Comparison of ENCODE assay signal across 19 cellular contexts in the genomic region with DNA sequence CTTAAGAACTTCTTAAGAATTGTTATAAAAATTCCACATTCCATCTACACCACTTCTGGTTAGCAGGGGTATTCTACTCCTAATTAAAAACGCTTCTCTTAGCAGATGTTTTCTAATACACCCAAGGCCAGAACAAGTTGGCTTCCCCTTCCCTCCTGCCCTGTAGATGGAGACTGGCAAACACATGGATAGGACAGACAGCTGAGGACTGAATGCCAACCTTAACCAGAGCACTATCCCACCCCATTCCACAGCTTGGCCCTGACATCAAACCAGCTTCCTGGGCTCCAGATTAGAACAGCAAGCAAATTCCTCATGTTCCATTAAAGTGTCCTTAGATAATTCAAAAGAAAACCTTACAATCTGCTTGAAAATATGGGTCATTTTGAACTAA. TPM values are rescaled to one million over a fixed set of nuclear protein-coding genes. Genes with fewer than 3 reads are reported as not detected.
A peak's percentile ranks its signal among the peaks of the same experiment; 100 is the strongest.
DNase-seq lines count a peak whose midpoint lies in the region; ATAC-seq and TF ChIP-seq lines count a peak whose summit lies in the region.
"Had no signal": no experiment of that assay in that cellular context is flagged by ENCODE, and none has a peak within 500 bp of the region (broad histone marks: within the 10 kb centered on the region; RNA-seq: fewer than 3 reads in every experiment).

No MANE protein-coding gene starts in this region.

- H2BK5ac ChIP-seq in H9 (ENCODE audit: insufficient read length, low read length) = no peak overlapping the region
- no peak overlapping the region for H2BK5ac ChIP-seq in mesenchymal stem cell (ENCODE audit: low read depth, low read length, poor library complexity, severe bottlenecking)

- BruUV-seq in Panc1 (replicated peaks; lab: Mats Ljungman, UMichigan) = no TSS peak

- peaks cover 64 to 75% of the 10 kb centered on the region in 2 experiments for H3K4me1 Mint-ChIP-seq in H9
- peaks cover 59 to 95% of the 10 kb centered on the region in 2 donors for H3K4me1 Mint-ChIP-seq in stimulated activated naive B cell treated with anti-CD40 and anti-IgM and Interleukin-4, amounts not matched to agents 10 μg/mL and 1 μg/mL and 100 μg/mL, for 72 hours

- H2AFZ ChIP-seq in H9 (ENCODE audit: low read length) = no peak overlapping the region
- H2AFZ ChIP-seq in mesenchymal stem cell (ENCODE audit: low read depth, low read length) = no peak overlapping the region

- CTCF ChIA-PET in Panc1 (lab: Charles Lee) = interaction anchor here (0.7 kb wide), 1 partner anchor 566 kb away, joined by 3 read pairs; no protein-coding TSS in a partner anchor

- H2BK15ac ChIP-seq in H9 (ENCODE audit: low read depth, low read length) = no peak overlapping the region
- no peak overlapping the region for H2BK15ac ChIP-seq in mesenchymal stem cell (ENCODE audit: low read depth, poor library complexity, severe bottlenecking)

- no peak overlapping the region for H2BK12ac ChIP-seq in H9 (ENCODE audit: insufficient read length, low read depth, low read length)
- H2BK12ac ChIP-seq in mesenchymal stem cell (ENCODE audit: low read length in 2 of 2) = peak overlapping the region; percentile 87 to 89

- intact Hi-C loops in Panc1 (cut with micrococcal nuclease; ENCODE audit: unreplicated experiment) (no loop called here), left cardiac atrium (cut with DNase I) (no loop called here), Right ventricle myocardium inferior (cut with DNase I) (no loop called here), head of caudate nucleus (cut with DNase I) (no loop called here)

- H3K27ac ChIP-seq in H9 (ENCODE audit: insufficient read length, low read depth, low read length) = no peak overlapping the region
- H3K27ac ChIP-seq in Panc1 (ENCODE audit: low read length) = peak overlapping the region; percentile 21; the same call in 1 of the 2 replicates
- H3K27ac ChIP-seq in mesenchymal stem cell (ENCODE audit: low read length, poor library complexity, severe bottlenecking) = no peak overlapping the region
- H3K27ac ChIP-seq: BLaER1 treated with 17β-estradiol and CSF1 and Interleukin-3, amounts not matched to agents 10 nM and 100 nM had no signal

- H3K36me3 ChIP-seq in Panc1 (ENCODE audit: control insufficient read depth, insufficient read depth, low read length) = no peaks in the 10 kb centered on the region
- no peaks in the 10 kb centered on the region for H3K36me3 ChIP-seq in mesenchymal stem cell (ENCODE audit: control insufficient read depth in 1 of 2, insufficient read depth in 2 of 2, low read depth in 1 of 2, low read length in 2 of 2)
- H3K36me3 ChIP-seq: BLaER1 treated with 17β-estradiol and CSF1 and Interleukin-3, amounts not matched to agents 10 nM and 100 nM had no signal

- H3K23ac ChIP-seq in H9 (ENCODE audit: insufficient read length, low read depth, low read length) = no peak overlapping the region
- H3K23ac ChIP-seq in mesenchymal stem cell (ENCODE audit: low read length in 2 of 2) = no peak overlapping the region

- no peak overlapping the region for H3K4me3 Mint-ChIP-seq in H9
- peak overlapping the region in 1 of 2 donors; percentile 44 for H3K4me3 Mint-ChIP-seq in stimulated activated naive B cell treated with anti-CD40 and anti-IgM and Interleukin-4, amounts not matched to agents 10 μg/mL and 1 μg/mL and 100 μg/mL, for 72 hours
- H3K4me3 Mint-ChIP-seq: CD4-positive, alpha-beta memory T cell had no signal

- H3K79me1 ChIP-seq in H9 (ENCODE audit: insufficient read depth, low read depth, low read length, poor library complexity, severe bottlenecking) = no peaks in the 10 kb centered on the region
- H3K79me1 ChIP-seq in mesenchymal stem cell (replicated peaks; ENCODE audit: low read length, poor library complexity, severe bottlenecking) = no peaks in the 10 kb centered on the region

- POLR2A ChIA-PET in Panc1 (lab: Charles Lee) = no interaction called here

- no peak overlapping the region for H3K4me3 ChIP-seq in Panc1 (ENCODE audit: low read depth in 2 of 2, low read length in 2 of 2)
- no peak overlapping the region for H3K4me3 ChIP-seq in mesenchymal stem cell (ENCODE audit: insufficient read depth in 1 of 2, low read depth in 1 of 2, low read length in 2 of 2)
- H3K4me3 ChIP-seq: BLaER1 treated with 17β-estradiol and CSF1 and Interleukin-3, amounts not matched to agents 10 nM and 100 nM had no signal

- peaks cover 0 to 8% (median 0%) of the 10 kb centered on the region in 3 experiments; a peak in 2 of 7 replicates for H3K36me3 Mint-ChIP-seq in H9 (ENCODE audit: insufficient read depth in 1 of 3, low read depth in 3 of 3)
- peaks cover 9 to 24% of the 10 kb centered on the region in 2 donors for H3K36me3 Mint-ChIP-seq in stimulated activated naive B cell treated with anti-CD40 and anti-IgM and Interleukin-4, amounts not matched to agents 10 μg/mL and 1 μg/mL and 100 μg/mL, for 72 hours
- H3K36me3 Mint-ChIP-seq: CD4-positive, alpha-beta memory T cell had no signal

- H3K9ac ChIP-seq in H9 (ENCODE audit: extremely low read depth, insufficient read length, low read length) (no peak overlapping the region), mesenchymal stem cell (ENCODE audit: low read length) (no peak overlapping the region)
- H3K9ac ChIP-seq: BLaER1 treated with 17β-estradiol and CSF1 and Interleukin-3, amounts not matched to agents 10 nM and 100 nM had no signal

- H3K4ac ChIP-seq in H9 (ENCODE audit: low read depth, low read length) = no peak overlapping the region
- peak overlapping the region; percentile 24 to 47 for H3K4ac ChIP-seq in mesenchymal stem cell (ENCODE audit: low read depth in 1 of 2, low read length in 2 of 2)

- H3K79me2 ChIP-seq in H9 (ENCODE audit: insufficient read depth, low read length) = no peaks in the 10 kb centered on the region

- no peak overlapping the region for H2BK20ac ChIP-seq in H9 (ENCODE audit: low read depth, low read length, poor library complexity, severe bottlenecking)

- H4K5ac ChIP-seq in H9 (ENCODE audit: insufficient read length, low read depth, low read length) = no peak overlapping the region

- H3K4me1 ChIP-seq in H9 (ENCODE audit: insufficient read depth, low read length) (peaks cover 33% of the 10 kb centered on the region), Panc1 (ENCODE audit: control insufficient read depth, insufficient read depth, low read length) (peaks cover 6% of the 10 kb centered on the region), mesenchymal stem cell (ENCODE audit: control insufficient read depth, insufficient read depth, low read depth, low read length) (peaks cover 8% of the 10 kb centered on the region)

- H3K27ac Mint-ChIP-seq in H9 = peak overlapping the region in 2 of 3 experiments; percentile 55 to 71; a peak in 2 of 7 replicates
- H3K27ac Mint-ChIP-seq in stimulated activated naive B cell treated with anti-CD40 and anti-IgM and Interleukin-4, amounts not matched to agents 10 μg/mL and 1 μg/mL and 100 μg/mL, for 72 hours = peak overlapping the region; percentile 86
- H3K27ac Mint-ChIP-seq: CD4-positive, alpha-beta memory T cell had no signal

- H3K9me3 ChIP-seq in H9 (ENCODE audit: control insufficient read depth, low read depth, low read length) = no peaks in the 10 kb centered on the region
- H3K9me3 ChIP-seq in Panc1 (ENCODE audit: control insufficient read depth, insufficient read depth, low read depth, low read length) = 0 out of 2 replicates have a peak, but pooled peaks cover 3% of the 10 kb centered on the region
- no peaks in the 10 kb centered on the region for H3K9me3 ChIP-seq in mesenchymal stem cell (ENCODE audit: control insufficient read depth, low read length)

- H3K9me3 Mint-ChIP-seq in H9 = peaks cover 0 to 6% of the 10 kb centered on the region in 2 experiments; a peak in 2 of 5 replicates
- peaks cover 8 to 9% of the 10 kb centered on the region in 2 donors for H3K9me3 Mint-ChIP-seq in stimulated activated naive B cell treated with anti-CD40 and anti-IgM and Interleukin-4, amounts not matched to agents 10 μg/mL and 1 μg/mL and 100 μg/mL, for 72 hours
- H3K9me3 Mint-ChIP-seq: CD4-positive, alpha-beta memory T cell had no signal

- H3K18ac ChIP-seq in H9 (ENCODE audit: insufficient read length, low read depth, low read length) (no peak overlapping the region), mesenchymal stem cell (ENCODE audit: low read depth in 1 of 2, low read length in 2 of 2) (peak overlapping the region in 1 of 2 experiments; percentile 84)

- H4K8ac ChIP-seq in H9 (replicated peaks; ENCODE audit: insufficient read length, low read depth, low read length) (no peak overlapping the region), mesenchymal stem cell (ENCODE audit: low read length) (peak overlapping the region; percentile 93)

- no peak for ATAC-seq in Panc1
- ATAC-seq in stimulated activated naive B cell treated with anti-CD40 and anti-IgM and Interleukin-4, amounts not matched to agents 10 μg/mL and 1 μg/mL and 100 μg/mL, for 72 hours (replicated peaks) = no peak
- no peak for ATAC-seq in left cardiac atrium
- ATAC-seq in Right ventricle myocardium inferior = no peak
- ATAC-seq: SK-N-SH treated with all-trans-retinoic acid at 6 μM for 48 hours had no signal

- no peak overlapping the region for H2AK5ac ChIP-seq in H9 (ENCODE audit: insufficient read length, low read length)
- peak overlapping the region; percentile 71 for H2AK5ac ChIP-seq in mesenchymal stem cell (ENCODE audit: low read length, severe bottlenecking)

- no peaks in the 10 kb centered on the region for H3K27me3 Mint-ChIP-seq in H9 (ENCODE audit: low read depth)
- H3K27me3 Mint-ChIP-seq in stimulated activated naive B cell treated with anti-CD40 and anti-IgM and Interleukin-4, amounts not matched to agents 10 μg/mL and 1 μg/mL and 100 μg/mL, for 72 hours = no peaks in the 10 kb centered on the region
- H3K27me3 Mint-ChIP-seq: CD4-positive, alpha-beta memory T cell had no signal

- no peak overlapping the region for H2BK120ac ChIP-seq in H9 (ENCODE audit: low read depth, low read length, poor library complexity, severe bottlenecking)
- no peak overlapping the region for H2BK120ac ChIP-seq in mesenchymal stem cell (ENCODE audit: low read depth, low read length)

- in situ Hi-C loops in Panc1 (cut with HindIII; ENCODE audit: low pct_unique_long_range_greater_than_20kb, low sequenced_read_pairs) = no loop called here

- no peak overlapping the region for H3K56ac ChIP-seq in H9 (ENCODE audit: insufficient read length, low read depth, low read length)

- H3K27me3 ChIP-seq in H9 (ENCODE audit: insufficient read depth, low read length) = no peaks in the 10 kb centered on the region
- H3K27me3 ChIP-seq in Panc1 (ENCODE audit: control insufficient read depth, insufficient read depth, low read length) = no peaks in the 10 kb centered on the region
- no peaks in the 10 kb centered on the region for H3K27me3 ChIP-seq in mesenchymal stem cell (ENCODE audit: control insufficient read depth in 1 of 2, insufficient read depth in 1 of 2, low read length in 2 of 2)
- H3K27me3 ChIP-seq: BLaER1 treated with 17β-estradiol and CSF1 and Interleukin-3, amounts not matched to agents 10 nM and 100 nM had no signal

- no peak for TF ChIP-seq CTCF in H9 (conservative IDR thresholded peaks at IDR 0.05)
- no peak for TF ChIP-seq CTCF in Panc1 (IDR thresholded peaks at IDR 0.05)

- no peak overlapping the region for H3T11ph ChIP-seq in H9 (ENCODE audit: low read length)

- H4K91ac ChIP-seq in H9 (ENCODE audit: insufficient read length, low read depth, low read length) (no peak overlapping the region), mesenchymal stem cell (ENCODE audit: low read length) (peak overlapping the region; percentile 76)

- WGBS in H9 (ENCODE audit: extremely low coverage, insufficient read length, low lambda C conversion rate) = no CpG with 5 or more reads among the region's 1 CpG
- whole genome bisulfite sequencing in mesenchymal stem cell = 97% methylated on average over 1 of the region's 1 CpG

- H3K14ac ChIP-seq in H9 (ENCODE audit: insufficient read depth, low read length) = no peak overlapping the region
- H3K14ac ChIP-seq in mesenchymal stem cell (ENCODE audit: low read length in 2 of 2) = no peak overlapping the region

- H3K4me2 ChIP-seq in H9 (ENCODE audit: insufficient read depth, insufficient read length, low read length) = no peak overlapping the region
- no peak overlapping the region for H3K4me2 ChIP-seq in mesenchymal stem cell (ENCODE audit: low read length, poor library complexity, severe bottlenecking)

- no peaks in the 10 kb centered on the region for H3K23me2 ChIP-seq in H9 (ENCODE audit: insufficient read length, low read depth, low read length, poor library complexity, severe bottlenecking)

- no peaks in the 10 kb centered on the region for H4K20me1 ChIP-seq in H9 (ENCODE audit: control insufficient read depth, insufficient read depth, insufficient read length)
- H4K20me1 ChIP-seq: BLaER1 treated with 17β-estradiol and CSF1 and Interleukin-3, amounts not matched to agents 10 nM and 100 nM had no signal

- no peak for DNase-seq in H9
- no peak for DNase-seq in Panc1 (ENCODE audit: low read depth, low spot score)
- DNase-seq in mesenchymal stem cell = no peak
- DNase-seq in stimulated activated naive B cell treated with anti-CD40 and anti-IgM and Interleukin-4, amounts not matched to agents 10 μg/mL and 1 μg/mL and 100 μg/mL, for 72 hours = no peak
- no peak for DNase-seq in left cardiac atrium
- DNase-seq in Right ventricle myocardium inferior (ENCODE audit: missing footprints) = no peak
- DNase-seq in head of caudate nucleus = no peak
- DNase-seq: Caco-2; CD4-positive, alpha-beta memory T cell; DMS 273 treated with DMSO at 0.1 percent for 48 hours; GOT3; NCI-H1417 treated with DMSO at 0.1 percent for 48 hours; NCI-H187 treated with DMSO at 0.1 percent for 48 hours; NCI-H2107; NCI-H69; NK-92 treated with Interleukin-12 subunit alpha and Interleukin-12 subunit beta, amount 100 ng/mL, for 24 hours had no signal

RNA-seq across cellular contexts. Expression of a gene that starts 56.6 kb away (rescaled TPM):
- total RNA-seq in H9 (2021) (0.44 and 0.85 TPM in 2 replicates), Panc1 (2021; ENCODE audit: unreplicated experiment) (not detected), left cardiac atrium (10 to 100 TPM in 1 of 2 donors, 1 to 10 TPM in 1; 3.3 to 20.1 TPM), Right ventricle myocardium inferior (0.60 TPM)
- polyA plus RNA-seq in Panc1 (2012; ENCODE audit: insufficient read length) = not detected
- 123 TPM for polyA plus RNA-seq in mesenchymal stem cell (2013, experiment 1 of 2)
- 124 TPM for polyA plus RNA-seq in mesenchymal stem cell (2013, experiment 2 of 2)
- total RNA-seq: Caco-2; CD4-positive, alpha-beta memory T cell; G401 had no signal
- polyA plus RNA-seq: CD4-positive, alpha-beta memory T cell had no signal
